1 cellular context compared by ENCODE assay signal in the genomic region with DNA sequence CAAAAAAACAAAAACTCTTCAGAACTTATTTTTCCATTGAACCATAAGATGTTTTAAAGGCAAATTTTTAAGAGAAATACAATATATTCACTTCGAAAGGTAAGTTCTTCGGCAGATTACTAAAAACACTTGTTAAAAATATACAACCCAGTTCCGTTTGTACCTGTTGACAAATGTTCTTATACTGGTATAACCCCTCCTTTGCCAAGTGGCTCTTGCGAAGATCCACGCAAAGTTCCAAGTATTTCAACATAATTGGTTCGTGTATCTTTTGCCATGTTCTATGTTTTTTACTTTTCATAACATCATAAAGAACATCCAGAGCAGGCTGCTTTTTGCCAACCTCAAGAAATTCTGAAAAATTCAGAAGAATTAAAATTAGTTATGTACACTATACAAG.
TF ChIP-seq lines count a peak whose summit lies in the region.

No MANE protein-coding gene starts in this region.

TF ChIP-seq in GM23338, 12 proteins besides CTCF, POLR2A, EP300 and RAD21:
- TF ChIP-seq, protein P1, sequence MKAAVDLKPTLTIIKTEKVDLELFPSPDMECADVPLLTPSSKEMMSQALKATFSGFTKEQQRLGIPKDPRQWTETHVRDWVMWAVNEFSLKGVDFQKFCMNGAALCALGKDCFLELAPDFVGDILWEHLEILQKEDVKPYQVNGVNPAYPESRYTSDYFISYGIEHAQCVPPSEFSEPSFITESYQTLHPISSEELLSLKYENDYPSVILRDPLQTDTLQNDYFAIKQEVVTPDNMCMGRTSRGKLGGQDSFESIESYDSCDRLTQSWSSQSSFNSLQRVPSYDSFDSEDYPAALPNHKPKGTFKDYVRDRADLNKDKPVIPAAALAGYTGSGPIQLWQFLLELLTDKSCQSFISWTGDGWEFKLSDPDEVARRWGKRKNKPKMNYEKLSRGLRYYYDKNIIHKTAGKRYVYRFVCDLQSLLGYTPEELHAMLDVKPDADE (IDR thresholded peaks at IDR 0.05): no peak
- TF ChIP-seq EZH2 (IDR thresholded peaks at IDR 0.05; ENCODE audit: low read depth, unreplicated experiment) (no peak), STAT1 (IDR thresholded peaks at IDR 0.05; ENCODE audit: unreplicated experiment) (no peak), CREB1 (CRISPR knock-in tag; IDR thresholded peaks at IDR 0.05; ENCODE audit: low read depth) (no peak), ZNF114 (CRISPR knock-in tag; IDR thresholded peaks at IDR 0.05) (no peak), NANOG (IDR thresholded peaks at IDR 0.05; ENCODE audit: borderline replicate concordance) (no peak), POLR2AphosphoS5 (IDR thresholded peaks at IDR 0.05; ENCODE audit: low read depth) (no peak), EZH2phosphoT487 (IDR thresholded peaks at IDR 0.05; ENCODE audit: unreplicated experiment) (no peak), ZNF331 (CRISPR knock-in tag; IDR thresholded peaks at IDR 0.05; ENCODE audit: low read depth) (no peak)
- TF ChIP-seq, protein P2, sequence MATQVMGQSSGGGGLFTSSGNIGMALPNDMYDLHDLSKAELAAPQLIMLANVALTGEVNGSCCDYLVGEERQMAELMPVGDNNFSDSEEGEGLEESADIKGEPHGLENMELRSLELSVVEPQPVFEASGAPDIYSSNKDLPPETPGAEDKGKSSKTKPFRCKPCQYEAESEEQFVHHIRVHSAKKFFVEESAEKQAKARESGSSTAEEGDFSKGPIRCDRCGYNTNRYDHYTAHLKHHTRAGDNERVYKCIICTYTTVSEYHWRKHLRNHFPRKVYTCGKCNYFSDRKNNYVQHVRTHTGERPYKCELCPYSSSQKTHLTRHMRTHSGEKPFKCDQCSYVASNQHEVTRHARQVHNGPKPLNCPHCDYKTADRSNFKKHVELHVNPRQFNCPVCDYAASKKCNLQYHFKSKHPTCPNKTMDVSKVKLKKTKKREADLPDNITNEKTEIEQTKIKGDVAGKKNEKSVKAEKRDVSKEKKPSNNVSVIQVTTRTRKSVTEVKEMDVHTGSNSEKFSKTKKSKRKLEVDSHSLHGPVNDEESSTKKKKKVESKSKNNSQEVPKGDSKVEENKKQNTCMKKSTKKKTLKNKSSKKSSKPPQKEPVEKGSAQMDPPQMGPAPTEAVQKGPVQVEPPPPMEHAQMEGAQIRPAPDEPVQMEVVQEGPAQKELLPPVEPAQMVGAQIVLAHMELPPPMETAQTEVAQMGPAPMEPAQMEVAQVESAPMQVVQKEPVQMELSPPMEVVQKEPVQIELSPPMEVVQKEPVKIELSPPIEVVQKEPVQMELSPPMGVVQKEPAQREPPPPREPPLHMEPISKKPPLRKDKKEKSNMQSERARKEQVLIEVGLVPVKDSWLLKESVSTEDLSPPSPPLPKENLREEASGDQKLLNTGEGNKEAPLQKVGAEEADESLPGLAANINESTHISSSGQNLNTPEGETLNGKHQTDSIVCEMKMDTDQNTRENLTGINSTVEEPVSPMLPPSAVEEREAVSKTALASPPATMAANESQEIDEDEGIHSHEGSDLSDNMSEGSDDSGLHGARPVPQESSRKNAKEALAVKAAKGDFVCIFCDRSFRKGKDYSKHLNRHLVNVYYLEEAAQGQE (IDR thresholded peaks at IDR 0.05; ENCODE audit: unreplicated experiment): no peak
